ENCODE assay signal across 8 cellular contexts in the genomic region with DNA sequence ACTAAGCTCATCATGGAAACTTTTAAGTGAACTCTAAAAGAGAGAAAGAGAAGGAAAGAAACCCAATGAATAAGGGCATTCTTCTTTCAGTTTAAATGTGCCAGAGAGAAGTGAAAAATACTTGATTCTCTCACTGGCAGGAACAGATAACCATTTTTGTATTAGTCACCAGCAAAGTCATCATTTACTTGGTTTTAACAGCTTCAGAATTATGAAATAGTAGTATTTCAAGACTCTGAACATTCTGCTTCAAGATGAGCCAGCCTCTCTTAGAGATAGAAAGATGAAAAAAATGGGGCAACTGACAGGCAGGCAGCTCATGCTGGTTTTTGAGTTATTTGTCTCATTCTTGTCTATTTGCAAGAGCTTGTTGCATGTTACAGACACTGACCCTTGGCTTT.
A peak's percentile ranks its signal among the peaks of the same experiment; 100 is the strongest.
DNase-seq lines count a peak whose midpoint lies in the region; ATAC-seq and TF ChIP-seq lines count a peak whose summit lies in the region.

No MANE protein-coding gene starts in this region.

- H3K79me2 ChIP-seq in H9 (ENCODE audit: insufficient read depth, low read length): no peaks in the 10 kb centered on the region

- TF ChIP-seq EP300 in suprapubic skin (IDR thresholded peaks at IDR 0.05): no peak

- H3K23ac ChIP-seq in H9 (ENCODE audit: insufficient read length, low read depth, low read length): no peak overlapping the region

- no peak overlapping the region for H3K56ac ChIP-seq in H9 (ENCODE audit: insufficient read length, low read depth, low read length)

- H3K4me1 Mint-ChIP-seq in HFFc6 (ENCODE audit: low read depth) (peaks cover 90% of the 10 kb centered on the region), H9 (peaks cover 23 to 25% of the 10 kb centered on the region in 2 experiments)

- TF ChIP-seq POLR2A in suprapubic skin (IDR thresholded peaks at IDR 0.05): no peak

- no peak overlapping the region for H3K18ac ChIP-seq in H9 (ENCODE audit: insufficient read length, low read depth, low read length)

- H3K4me1 ChIP-seq in suprapubic skin (peaks cover 4% of the 10 kb centered on the region), H9 (ENCODE audit: insufficient read depth, low read length) (no peaks in the 10 kb centered on the region)

- H3K36me3 ChIP-seq in suprapubic skin: no peaks in the 10 kb centered on the region

- H3K23me2 ChIP-seq in H9 (ENCODE audit: insufficient read length, low read depth, low read length, poor library complexity, severe bottlenecking): no peaks in the 10 kb centered on the region

- H2BK5ac ChIP-seq in H9 (ENCODE audit: insufficient read length, low read length): no peak overlapping the region

- no peak overlapping the region for H4K91ac ChIP-seq in H9 (ENCODE audit: insufficient read length, low read depth, low read length)

- H3T11ph ChIP-seq in H9 (ENCODE audit: low read length): no peak overlapping the region

- no peak overlapping the region for H4K5ac ChIP-seq in H9 (ENCODE audit: insufficient read length, low read depth, low read length)

- H3K79me1 ChIP-seq in H9 (ENCODE audit: insufficient read depth, low read depth, low read length, poor library complexity, severe bottlenecking): no peaks in the 10 kb centered on the region

- H3K4me3 ChIP-seq in suprapubic skin: no peak overlapping the region

- no peak overlapping the region for H2BK12ac ChIP-seq in H9 (ENCODE audit: insufficient read length, low read depth, low read length)

- no peaks in the 10 kb centered on the region for H3K9me3 Mint-ChIP-seq in HFFc6
- peaks cover 0 to 5% of the 10 kb centered on the region in 2 experiments; a peak in 3 of 5 replicates for H3K9me3 Mint-ChIP-seq in H9

- no peak overlapping the region for H2BK120ac ChIP-seq in H9 (ENCODE audit: low read depth, low read length, poor library complexity, severe bottlenecking)

- H3K14ac ChIP-seq in H9 (ENCODE audit: insufficient read depth, low read length): no peak overlapping the region

- no peak overlapping the region for H2BK15ac ChIP-seq in H9 (ENCODE audit: low read depth, low read length)

- no peaks in the 10 kb centered on the region for H4K20me1 ChIP-seq in H9 (ENCODE audit: control insufficient read depth, insufficient read depth, insufficient read length)

- H3K27ac ChIP-seq in suprapubic skin (no peak overlapping the region), H9 (ENCODE audit: insufficient read length, low read depth, low read length) (no peak overlapping the region)

- H3K4ac ChIP-seq in H9 (ENCODE audit: low read depth, low read length): no peak overlapping the region

- H2AK5ac ChIP-seq in H9 (ENCODE audit: insufficient read length, low read length): no peak overlapping the region

- H2AFZ ChIP-seq in H9 (ENCODE audit: low read length): no peak overlapping the region

- peak overlapping the region; percentile 86 for H3K27ac Mint-ChIP-seq in HFFc6
- H3K27ac Mint-ChIP-seq in H9: no peak overlapping the region

- no peaks in the 10 kb centered on the region for H3K9me3 ChIP-seq in suprapubic skin
- H3K9me3 ChIP-seq in H9 (ENCODE audit: control insufficient read depth, low read depth, low read length): no peaks in the 10 kb centered on the region

- ATAC-seq in GM18502 (IDR thresholded peaks at IDR 0.05; ENCODE audit: poor library complexity, unreplicated experiment): peak; percentile 76

- TF ChIP-seq CTCF in HFFc6 (IDR thresholded peaks at IDR 0.05) (no peak), suprapubic skin (IDR thresholded peaks at IDR 0.05) (no peak), H9 (conservative IDR thresholded peaks at IDR 0.05) (no peak)

- H4K8ac ChIP-seq in H9 (replicated peaks; ENCODE audit: insufficient read length, low read depth, low read length): no peak overlapping the region

- no peaks in the 10 kb centered on the region for H3K36me3 Mint-ChIP-seq in HFFc6 (ENCODE audit: low read depth)
- 0 out of 7 replicates have a peak, but pooled peaks cover 0 to 4% (median 0%) of the 10 kb centered on the region in 3 experiments for H3K36me3 Mint-ChIP-seq in H9 (ENCODE audit: insufficient read depth in 1 of 3, low read depth in 3 of 3)

- no peaks in the 10 kb centered on the region for H3K27me3 ChIP-seq in suprapubic skin
- no peaks in the 10 kb centered on the region for H3K27me3 ChIP-seq in H9 (ENCODE audit: insufficient read depth, low read length)

- no peak overlapping the region for H3K9ac ChIP-seq in H9 (ENCODE audit: extremely low read depth, insufficient read length, low read length)

- H3K27me3 Mint-ChIP-seq in HFFc6 (ENCODE audit: insufficient read depth) (no peaks in the 10 kb centered on the region), H9 (ENCODE audit: low read depth) (no peaks in the 10 kb centered on the region)

- no peak overlapping the region for H3K4me2 ChIP-seq in H9 (ENCODE audit: insufficient read depth, insufficient read length, low read length)

- H2BK20ac ChIP-seq in H9 (ENCODE audit: low read depth, low read length, poor library complexity, severe bottlenecking): no peak overlapping the region

- peak; percentile 78 for DNase-seq in HFFc6
- DNase-seq in NOMO-1 (lab: John Stamatoyannopoulos, UW; ENCODE audit: unreplicated experiment in 2 of 2): peak; percentile 35 to 75
- DNase-seq in glomerular visceral epithelial cell (ENCODE audit: extremely low spot score): peak; percentile 19
- no peak for DNase-seq in suprapubic skin (ENCODE audit: low spot score in 2 of 2)
- DNase-seq in H9: no peak
- DNase-seq in SW480 (ENCODE audit: low spot score): no peak
- no peak for DNase-seq in ureter (ENCODE audit: low spot score)

- H3K4me3 Mint-ChIP-seq in HFFc6 (peak overlapping the region; percentile 41; the same call in 1 of the 2 replicates), H9 (no peak overlapping the region)

Comparison
In these comparisons a context has a peak if more than half of its experiments do, and no peak if none do; other contexts are left out.
1. DNase-seq: peak in HFFc6 (single experiment), NOMO-1 (2 of 2) and glomerular visceral epithelial cell (single experiment); none in suprapubic skin (0 of 2), H9 (single experiment), SW480 (single experiment) and ureter (single experiment).